Comparison of ENCODE assay signal across 20 cellular contexts in genomic region chr7:22995011-22995410, GRCh38.
"Had no signal": no experiment of that assay in that cellular context is flagged by ENCODE, and none has a peak within 500 bp of the region (broad histone marks: within the 10 kb centered on the region; RNA-seq: fewer than 3 reads in every experiment).

No MANE protein-coding gene starts in this region.

- H3K4me3 ChIP-seq: cardiac muscle cell, lower lobe of right lung, right lobe of liver, SJSA1, thyroid gland had no signal

- H3K27ac ChIP-seq: cardiac muscle cell, lower lobe of right lung, parathyroid adenoma, right lobe of liver, SJSA1, thyroid gland had no signal

- H3K9me3 Mint-ChIP-seq: activated B cell treated with CpG ODN at 0.5 μM for 24 hours; nephron; stimulated activated naive B cell treated with anti-CD40 and anti-IgM and Interleukin-4, amounts not matched to agents 10 μg/mL and 1 μg/mL and 100 μg/mL, for 72 hours had no signal

- ATAC-seq: left cardiac atrium; lower lobe of right lung; right lobe of liver; stimulated activated naive B cell treated with anti-CD40 and anti-IgM and Interleukin-4, amounts not matched to agents 10 μg/mL and 1 μg/mL and 100 μg/mL, for 72 hours had no signal

- H2AFZ ChIP-seq: parathyroid adenoma had no signal

- H3K4me1 ChIP-seq: lower lobe of right lung, parathyroid adenoma, right lobe of liver, thyroid gland had no signal

- FAIRE-seq: islet of Langerhans, small intestine had no signal

- H3K36me3 ChIP-seq: cardiac muscle cell, lower lobe of right lung, right lobe of liver, thyroid gland had no signal

- H3K4me3 Mint-ChIP-seq: activated B cell treated with CpG ODN at 0.5 μM for 24 hours; nephron; stimulated activated naive B cell treated with anti-CD40 and anti-IgM and Interleukin-4, amounts not matched to agents 10 μg/mL and 1 μg/mL and 100 μg/mL, for 72 hours had no signal

- DNase-seq: activated B cell treated with CpG ODN at 0.5 μM for 24 hours; activated CD4-positive, alpha-beta T cell treated with anti-CD3 and anti-CD28 coated beads for 4 hours; activated effector memory CD4-positive, alpha-beta T cell treated with Interleukin-2 at 50 U/mL for 16 hours; activated naive CD4-positive, alpha-beta T cell treated with anti-CD3 and anti-CD28 coated beads, Interleukin-2, amount 50 U/mL, for 16 hours; activated T-cell treated with anti-CD3 and anti-CD28 coated beads, Interleukin-2, amount 50 U/mL, for 1 hour; dermis blood vessel endothelial cell; effector memory CD4-positive, alpha-beta T cell; foreskin fibroblast; left cardiac atrium; lower lobe of right lung; right lobe of liver; small intestine; stimulated activated CD4-positive, alpha-beta T cell treated with anti-CD3 and anti-CD28 coated beads, Interleukin-4, amount 100 ng/mL, for 4 hours; stimulated activated naive B cell treated with anti-CD40 and anti-IgM and Interleukin-4, amounts not matched to agents 10 μg/mL and 1 μg/mL and 100 μg/mL, for 72 hours; thyroid gland had no signal

- H3K9me3 ChIP-seq: lower lobe of right lung, right lobe of liver, SJSA1, thyroid gland had no signal

- H3K27me3 ChIP-seq: cardiac muscle cell, right lobe of liver, SJSA1, thyroid gland had no signal

- H3K4me1 Mint-ChIP-seq: nephron had no signal

- H3K27me3 Mint-ChIP-seq: activated B cell treated with CpG ODN at 0.5 μM for 24 hours; stimulated activated naive B cell treated with anti-CD40 and anti-IgM and Interleukin-4, amounts not matched to agents 10 μg/mL and 1 μg/mL and 100 μg/mL, for 72 hours had no signal

- H3K9ac ChIP-seq: parathyroid adenoma had no signal

- H3K27ac Mint-ChIP-seq: activated B cell treated with CpG ODN at 0.5 μM for 24 hours; nephron; stimulated activated naive B cell treated with anti-CD40 and anti-IgM and Interleukin-4, amounts not matched to agents 10 μg/mL and 1 μg/mL and 100 μg/mL, for 72 hours had no signal
